25 cellular contexts compared by ENCODE assay signal in the genomic region with DNA sequence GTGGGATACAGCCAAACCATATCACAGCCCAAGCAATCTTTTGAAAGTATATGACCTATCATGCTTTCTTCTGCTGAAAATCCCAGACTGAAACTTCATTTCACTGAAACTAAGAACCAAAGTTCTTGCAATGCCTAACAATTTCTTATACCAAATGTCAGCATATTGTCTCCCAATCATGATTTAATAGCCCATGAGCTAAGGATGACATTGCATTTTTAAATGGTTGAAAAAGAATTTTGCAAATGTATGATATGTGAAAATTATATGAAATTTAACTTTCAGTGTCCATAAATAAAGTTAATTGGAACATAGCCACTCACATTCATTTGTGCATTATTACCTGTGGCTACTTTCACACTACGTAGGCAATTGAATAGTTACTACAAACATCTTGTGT.
"Had no signal": no experiment of that assay in that cellular context is flagged by ENCODE, and none has a peak within 500 bp of the region (broad histone marks: within the 10 kb centered on the region; RNA-seq: fewer than 3 reads in every experiment).

No MANE protein-coding gene starts in this region.

- ATAC-seq: effector memory CD8-positive, alpha-beta T cell; esophagus mucosa; gastrocnemius medialis; heart right ventricle; left cardiac atrium; left lung; left ventricle myocardium superior; lower lobe of right lung had no signal

- H3K27ac ChIP-seq: colonic mucosa, epithelial cell of prostate, esophagus squamous epithelium, gastrocnemius medialis, heart right ventricle, left lung, lower lobe of right lung had no signal

- H3K4me1 ChIP-seq: colonic mucosa, esophagus squamous epithelium, gastrocnemius medialis, heart right ventricle, left lung, lower lobe of right lung had no signal

- H3K27me3 ChIP-seq: colonic mucosa, esophagus squamous epithelium, gastrocnemius medialis, heart right ventricle, left lung had no signal

- H3K9me3 ChIP-seq: colonic mucosa, gastrocnemius medialis, lower lobe of right lung had no signal

- H3K4me3 Mint-ChIP-seq: dendritic cell treated with granulocyte-macrophage colony-stimulating factor and Interleukin-4, amounts not matched to agents 40 ng/mL and 50 ng/mL, for 4 days; effector memory CD8-positive, alpha-beta T cell; memory B cell had no signal

- H3K4me3 ChIP-seq: colonic mucosa, esophagus squamous epithelium, gastrocnemius medialis, heart right ventricle, left lung, lower lobe of right lung had no signal

- H3K36me3 Mint-ChIP-seq: memory B cell had no signal

- FAIRE-seq: islet of Langerhans, keratinocyte had no signal

- DNase-seq: colonic mucosa; cortex of kidney; effector CD8-positive, alpha-beta T cell; effector memory CD8-positive, alpha-beta T cell; erythroblast; esophagus squamous epithelium; foreskin fibroblast; foreskin melanocyte; gastrocnemius medialis; glutamatergic neuron; head of caudate nucleus; heart right ventricle; hippocampal formation; left cardiac atrium; left lung; left ventricle myocardium superior; lower lobe of right lung; mesendoderm; midbrain had no signal

- H3K27ac Mint-ChIP-seq: dendritic cell treated with granulocyte-macrophage colony-stimulating factor and Interleukin-4, amounts not matched to agents 40 ng/mL and 50 ng/mL, for 4 days; effector memory CD8-positive, alpha-beta T cell; memory B cell had no signal

- H3K36me3 ChIP-seq: colonic mucosa, esophagus squamous epithelium, gastrocnemius medialis, heart right ventricle, left lung, lower lobe of right lung had no signal

- H3K27me3 Mint-ChIP-seq: dendritic cell treated with granulocyte-macrophage colony-stimulating factor and Interleukin-4, amounts not matched to agents 40 ng/mL and 50 ng/mL, for 4 days; memory B cell had no signal
